Comparison of ENCODE assay signal across 9 cellular contexts in genomic region chr16:11327277-11328171, GRCh38. TPM values are rescaled to one million over a fixed set of nuclear protein-coding genes. Genes with fewer than 3 reads are reported as not detected.
A peak's percentile ranks its signal among the peaks of the same experiment; 100 is the strongest.
DNase-seq lines count a peak whose midpoint lies in the region; ATAC-seq and TF ChIP-seq lines count a peak whose summit lies in the region.
"Had no signal": no experiment of that assay in that cellular context is flagged by ENCODE, and none has a peak within 500 bp of the region (broad histone marks: within the 10 kb centered on the region; RNA-seq: fewer than 3 reads in every experiment).

No MANE protein-coding gene starts in this region.

- no peak for TF ChIP-seq POLR2A in suprapubic skin (IDR thresholded peaks at IDR 0.05)

- no peak overlapping the region for H3K4me2 ChIP-seq in smooth muscle cell

- H3K9me3 ChIP-seq in endodermal cell (ENCODE audit: control insufficient read depth, low read length) (no peaks in the 10 kb centered on the region), smooth muscle cell (replicated peaks; ENCODE audit: low read depth) (no peaks in the 10 kb centered on the region), suprapubic skin (no peaks in the 10 kb centered on the region)
- H3K9me3 ChIP-seq: right lobe of liver had no signal

- H3K27ac Mint-ChIP-seq in endodermal cell = peak overlapping the region; percentile 95

- peak; percentile 57 for ATAC-seq in HG03354 (IDR thresholded peaks at IDR 0.05; ENCODE audit: poor library complexity, severe bottlenecking, unreplicated experiment)

- H3K9ac ChIP-seq in endodermal cell (ENCODE audit: extremely low read depth, low read length, poor library complexity, severe bottlenecking) (no peak overlapping the region), smooth muscle cell (ENCODE audit: low read depth) (no peak overlapping the region)

- TF ChIP-seq CTCF in endodermal cell (conservative IDR thresholded peaks at IDR 0.05) (no peak), smooth muscle cell (IDR thresholded peaks at IDR 0.05; ENCODE audit: borderline replicate concordance, insufficient read depth, poor library complexity, severe bottlenecking) (no peak), suprapubic skin (IDR thresholded peaks at IDR 0.05) (no peak)

- H3K4me3 ChIP-seq in endodermal cell (ENCODE audit: low read length) = no peak overlapping the region
- no peak overlapping the region for H3K4me3 ChIP-seq in smooth muscle cell
- H3K4me3 ChIP-seq in suprapubic skin = no peak overlapping the region
- H3K4me3 ChIP-seq: right lobe of liver had no signal

- DNase-seq in stimulated activated naive CD4-positive, alpha-beta T cell treated with Interleukin-2 at 50 U/mL for 16 hours (lab: John Stamatoyannopoulos, UW) = peak; percentile 7
- no peak for DNase-seq in stimulated activated naive CD4-positive, alpha-beta T cell (lab: John Stamatoyannopoulos, UW)
- DNase-seq in endodermal cell (peak; percentile 51), smooth muscle cell (lab: John Stamatoyannopoulos, UW; ENCODE audit: unreplicated experiment) (no peak), suprapubic skin (ENCODE audit: low spot score in 2 of 2) (no peak), DMS114 treated with DMSO at 0.1 percent for 48 hours (lab: John Stamatoyannopoulos, UW; ENCODE audit: unreplicated experiment) (no peak), cortex of kidney (lab: John Stamatoyannopoulos, UW) (no peak)
- DNase-seq: right lobe of liver had no signal

- TF ChIP-seq EP300 in suprapubic skin (IDR thresholded peaks at IDR 0.05) = no peak

- no peak overlapping the region for H2AFZ ChIP-seq in smooth muscle cell (ENCODE audit: low read depth)

- H3K4me1 ChIP-seq in endodermal cell (ENCODE audit: control insufficient read depth, insufficient read depth, low read length) (peaks cover 4% of the 10 kb centered on the region), smooth muscle cell (ENCODE audit: low read depth) (peaks cover 13% of the 10 kb centered on the region), suprapubic skin (peaks cover 17% of the 10 kb centered on the region)
- H3K4me1 ChIP-seq: right lobe of liver had no signal

- H4K20me1 ChIP-seq in smooth muscle cell (ENCODE audit: low read depth) = no peaks in the 10 kb centered on the region

- H3K4me1 Mint-ChIP-seq in endodermal cell = peaks cover 18% of the 10 kb centered on the region

- H3K27ac ChIP-seq in endodermal cell (ENCODE audit: low read depth, low read length) = no peak overlapping the region
- H3K27ac ChIP-seq in smooth muscle cell (ENCODE audit: low read depth) = no peak overlapping the region
- H3K27ac ChIP-seq in suprapubic skin = no peak overlapping the region
- H3K27ac ChIP-seq: right lobe of liver had no signal

- H3K27me3 ChIP-seq in endodermal cell (ENCODE audit: control insufficient read depth, insufficient read depth, low read length, poor library complexity, severe bottlenecking) (no peaks in the 10 kb centered on the region), smooth muscle cell (ENCODE audit: low read depth) (no peaks in the 10 kb centered on the region), suprapubic skin (no peaks in the 10 kb centered on the region)
- H3K27me3 ChIP-seq: right lobe of liver had no signal

- no peaks in the 10 kb centered on the region for H3K79me2 ChIP-seq in smooth muscle cell (ENCODE audit: low read depth)

- H3F3A ChIP-seq in smooth muscle cell (ENCODE audit: low read depth) = peaks cover 12% of the 10 kb centered on the region

- H3K27me3 Mint-ChIP-seq in endodermal cell (ENCODE audit: insufficient read depth) = no peaks in the 10 kb centered on the region

- WGBS in endodermal cell (ENCODE audit: insufficient coverage in 1 of 2, insufficient read length in 1 of 2), 2 experiments = 87 to 91% methylated on average over 17 to 23 of the region's 23 CpGs
- WGBS in smooth muscle cell (ENCODE audit: low lambda C conversion rate) = 83% methylated on average over 21 of the region's 23 CpGs
- WGBS in suprapubic skin = 79% methylated on average over 21 of the region's 23 CpGs

- H3K4me3 Mint-ChIP-seq in endodermal cell = no peak overlapping the region

- peaks cover 6% of the 10 kb centered on the region for H3K9me3 Mint-ChIP-seq in endodermal cell

- H3K36me3 Mint-ChIP-seq in endodermal cell (ENCODE audit: low read depth) = no peaks in the 10 kb centered on the region

- H3K36me3 ChIP-seq in endodermal cell (ENCODE audit: control insufficient read depth, insufficient read depth, low read length) (no peaks in the 10 kb centered on the region), smooth muscle cell (ENCODE audit: low read depth) (no peaks in the 10 kb centered on the region), suprapubic skin (no peaks in the 10 kb centered on the region)
- H3K36me3 ChIP-seq: right lobe of liver had no signal

RNA-seq across cellular contexts. Expression of gene RMI2, which starts 17.7 kb away (rescaled TPM):
- total RNA-seq in endodermal cell (10 to 100 TPM; 55.2 to 62.3 TPM), smooth muscle cell (6.1 and 9.7 TPM in 2 replicates), suprapubic skin (1 to 10 TPM; 2.7 to 7.7 (median 6.4) TPM)
- 48.6 TPM for polyA plus RNA-seq in endodermal cell (2013, experiment 1 of 2)
- polyA plus RNA-seq in endodermal cell (2013, experiment 2 of 2) = 43.6 TPM
- 9.8 and 11.3 TPM in 2 replicates for polyA plus RNA-seq in smooth muscle cell

RNA-seq across cellular contexts. Expression of gene PRM1, which starts 46.4 kb away (rescaled TPM):
- total RNA-seq in endodermal cell (not detected), smooth muscle cell (not detected in 2 replicates), suprapubic skin (not detected)
- not detected for polyA plus RNA-seq in endodermal cell (2013, experiment 1 of 2)
- polyA plus RNA-seq in endodermal cell (2013, experiment 2 of 2) = not detected
- polyA plus RNA-seq in smooth muscle cell = not detected in 2 replicates
- total RNA-seq: right lobe of liver had no signal

RNA-seq across cellular contexts. Expression of gene PRM2, which starts 51.2 kb away (rescaled TPM):
- total RNA-seq in endodermal cell (not detected), smooth muscle cell (not detected in 2 replicates), suprapubic skin (not detected)
- not detected for polyA plus RNA-seq in endodermal cell (2013, experiment 1 of 2)
- polyA plus RNA-seq in endodermal cell (2013, experiment 2 of 2) = not detected
- not detected in 2 replicates for polyA plus RNA-seq in smooth muscle cell
- total RNA-seq: right lobe of liver had no signal

RNA-seq across cellular contexts. Expression of gene PRM3, which starts 54.1 kb away (rescaled TPM):
- total RNA-seq in endodermal cell (not detected), smooth muscle cell (not detected in 2 replicates), suprapubic skin (not detected)
- polyA plus RNA-seq in endodermal cell (2013, experiment 1 of 2) = not detected
- not detected for polyA plus RNA-seq in endodermal cell (2013, experiment 2 of 2)
- not detected in 2 replicates for polyA plus RNA-seq in smooth muscle cell
- total RNA-seq: right lobe of liver had no signal

RNA-seq across cellular contexts. Expression of gene TNP2, which starts 58.4 kb away (rescaled TPM):
- total RNA-seq in endodermal cell (not detected), smooth muscle cell (not detected in 2 replicates), suprapubic skin (not detected)
- not detected for polyA plus RNA-seq in endodermal cell (2013, experiment 1 of 2)
- polyA plus RNA-seq in endodermal cell (2013, experiment 2 of 2) = not detected
- polyA plus RNA-seq in smooth muscle cell = not detected in 2 replicates
- total RNA-seq: right lobe of liver had no signal

Comparison
In these comparisons a context has a peak if more than half of its experiments do, and no peak if none do; other contexts are left out.
1. DNase-seq: peak in stimulated activated naive CD4-positive, alpha-beta T cell treated with Interleukin-2 at 50 U/mL for 16 hours (single experiment) and endodermal cell (single experiment); none in stimulated activated naive CD4-positive, alpha-beta T cell (0 of 6), smooth muscle cell (single experiment), suprapubic skin (0 of 2), DMS114 treated with DMSO at 0.1 percent for 48 hours (single experiment) and cortex of kidney (single experiment).